In genomic region chr18:70781860-70782453, GRCh38 we compare ENCODE assay signal across 9 cellular contexts.
DNase-seq lines count a peak whose midpoint lies in the region; ATAC-seq and TF ChIP-seq lines count a peak whose summit lies in the region.
"Had no signal": no experiment of that assay in that cellular context is flagged by ENCODE, and none has a peak within 500 bp of the region (broad histone marks: within the 10 kb centered on the region; RNA-seq: fewer than 3 reads in every experiment).

No MANE protein-coding gene starts in this region.

- no peaks in the 10 kb centered on the region for H3K36me3 Mint-ChIP-seq in activated CD4-positive, alpha-beta memory T cell treated with anti-CD3 and anti-CD28 coated beads, Interleukin-2, amount 10 ng/mL, durations not matched to agents 7 days and 5 days (ENCODE audit: low read depth)
- no peaks in the 10 kb centered on the region for H3K36me3 Mint-ChIP-seq in endothelial cell (ENCODE audit: low read depth, unreplicated experiment)

- H3K4me1 Mint-ChIP-seq in activated CD4-positive, alpha-beta memory T cell treated with anti-CD3 and anti-CD28 coated beads, Interleukin-2, amount 10 ng/mL, durations not matched to agents 7 days and 5 days, result no peaks in the 10 kb centered on the region
- H3K4me1 Mint-ChIP-seq in endothelial cell (ENCODE audit: unreplicated experiment), result no peaks in the 10 kb centered on the region

- H2BK120ac ChIP-seq in neuronal stem cell (ENCODE audit: low read depth, low read length), result no peak overlapping the region

- no peaks in the 10 kb centered on the region for H3K36me3 ChIP-seq in neuronal stem cell (replicated peaks in 1 of 2; ENCODE audit: control insufficient read depth in 2 of 2, insufficient read depth in 2 of 2, low read length in 2 of 2)
- no peaks in the 10 kb centered on the region for H3K36me3 ChIP-seq in vagina

- H3K4me3 ChIP-seq in neuronal stem cell (ENCODE audit: low read length in 2 of 2), result no peak overlapping the region
- no peak overlapping the region for H3K4me3 ChIP-seq in vagina

- no peak overlapping the region for H2BK12ac ChIP-seq in neuronal stem cell (ENCODE audit: low read length)

- intact Hi-C loops in vagina (cut with DNase I), result no loop called here

- no peak overlapping the region for H3K4me2 ChIP-seq in neuronal stem cell (ENCODE audit: insufficient read depth, low read length, poor library complexity, severe bottlenecking)

- H3K27me3 Mint-ChIP-seq in activated CD4-positive, alpha-beta memory T cell treated with anti-CD3 and anti-CD28 coated beads, Interleukin-2, amount 10 ng/mL, durations not matched to agents 7 days and 5 days, result no peaks in the 10 kb centered on the region
- H3K27me3 Mint-ChIP-seq in endothelial cell (ENCODE audit: unreplicated experiment), result peaks cover 2% of the 10 kb centered on the region

- H3K4me1 ChIP-seq in neuronal stem cell (ENCODE audit: control insufficient read depth in 2 of 2, insufficient read depth in 1 of 2, low read depth in 1 of 2, low read length in 2 of 2) (peaks cover 0 to 4% of the 10 kb centered on the region in 2 donors), vagina (no peaks in the 10 kb centered on the region)

- peak; percentile 81 for DNase-seq in COR-L47 (lab: John Stamatoyannopoulos, UW)
- DNase-seq in NCI-H82 (lab: John Stamatoyannopoulos, UW), result peak; percentile 73
- DNase-seq in activated CD4-positive, alpha-beta memory T cell treated with anti-CD3 and anti-CD28 coated beads, Interleukin-2, amount 10 ng/mL, durations not matched to agents 7 days and 5 days, result peak; percentile 38
- peak; percentile 12 for DNase-seq in endothelial cell (ENCODE audit: low spot score)
- DNase-seq in neuronal stem cell (ENCODE audit: low spot score), result peak; percentile 75
- no peak for DNase-seq in vagina (ENCODE audit: extremely low spot score in 2 of 2)

- no peak overlapping the region for H3K27ac Mint-ChIP-seq in activated CD4-positive, alpha-beta memory T cell treated with anti-CD3 and anti-CD28 coated beads, Interleukin-2, amount 10 ng/mL, durations not matched to agents 7 days and 5 days
- no peak overlapping the region for H3K27ac Mint-ChIP-seq in endothelial cell (ENCODE audit: unreplicated experiment)
- H3K27ac Mint-ChIP-seq: T-helper 1 cell treated with Interleukin-12 subunit alpha and Interleukin-12 subunit beta and Interleukin-4 antibody, amounts not matched to agents 30 μg/mL and 1 μg/mL, for 36 hours had no signal

- ATAC-seq in GM19452 (IDR thresholded peaks at IDR 0.05; ENCODE audit: unreplicated experiment) (peak; percentile 93), HG03457 (IDR thresholded peaks at IDR 0.05; ENCODE audit: unreplicated experiment) (peak; percentile 90)

- H3K23ac ChIP-seq in neuronal stem cell (ENCODE audit: low read depth, low read length, poor library complexity), result no peak overlapping the region

- H2AFZ ChIP-seq in neuronal stem cell (ENCODE audit: low read length), result no peak overlapping the region

- POLR2A ChIA-PET in activated CD4-positive, alpha-beta memory T cell treated with anti-CD3 and anti-CD28 coated beads, Interleukin-2, amount 10 ng/mL, durations not matched to agents 7 days and 5 days (lab: Charles Lee), result no interaction called here

- no peak overlapping the region for H3K4ac ChIP-seq in neuronal stem cell (ENCODE audit: low read length)

- no peaks in the 10 kb centered on the region for H3K9me3 ChIP-seq in neuronal stem cell (replicated peaks in 1 of 2; ENCODE audit: control insufficient read depth in 2 of 2, insufficient read depth in 1 of 2, low read depth in 1 of 2, low read length in 2 of 2)
- H3K9me3 ChIP-seq in vagina, result no peaks in the 10 kb centered on the region

- no peak overlapping the region for H4K91ac ChIP-seq in neuronal stem cell (ENCODE audit: low read depth, low read length, poor library complexity)

- no peak overlapping the region for H2AK5ac ChIP-seq in neuronal stem cell (ENCODE audit: low read depth, low read length)

- H4K8ac ChIP-seq in neuronal stem cell (ENCODE audit: low read depth, low read length), result no peak overlapping the region

- no peak overlapping the region for H3K18ac ChIP-seq in neuronal stem cell (ENCODE audit: low read length)

- H2BK5ac ChIP-seq in neuronal stem cell (ENCODE audit: low read length), result no peak overlapping the region

- WGBS in neuronal stem cell (ENCODE audit: extremely low coverage in 2 of 2, insufficient read length in 2 of 2, insufficient replicate concordance in 1 of 2), 2 donors, result no CpG with 5 or more reads among the region's 8 CpGs

- CTCF ChIA-PET in activated CD4-positive, alpha-beta memory T cell treated with anti-CD3 and anti-CD28 coated beads, Interleukin-2, amount 10 ng/mL, durations not matched to agents 7 days and 5 days (lab: Charles Lee), result interaction anchor here (1.2 to 1.4 kb wide), 3 partner anchors 8 to 61 kb away, joined by 3 to 4 read pairs (median 4); no protein-coding TSS in a partner anchor

- H3K27me3 ChIP-seq in neuronal stem cell (ENCODE audit: control insufficient read depth in 3 of 3, insufficient read depth in 3 of 3, low read depth in 1 of 3, low read length in 3 of 3) (no peaks in the 10 kb centered on the region), vagina (no peaks in the 10 kb centered on the region)

- H3K4me3 Mint-ChIP-seq in activated CD4-positive, alpha-beta memory T cell treated with anti-CD3 and anti-CD28 coated beads, Interleukin-2, amount 10 ng/mL, durations not matched to agents 7 days and 5 days, result no peak overlapping the region
- H3K4me3 Mint-ChIP-seq in endothelial cell (ENCODE audit: unreplicated experiment), result no peak overlapping the region
- H3K4me3 Mint-ChIP-seq: T-helper 1 cell treated with Interleukin-12 subunit alpha and Interleukin-12 subunit beta and Interleukin-4 antibody, amounts not matched to agents 30 μg/mL and 1 μg/mL, for 36 hours had no signal

- TF ChIP-seq CTCF in endothelial cell (IDR thresholded peaks at IDR 0.05; ENCODE audit: unreplicated experiment), result no peak
- no peak for TF ChIP-seq CTCF in vagina (IDR thresholded peaks at IDR 0.05)

- H3K9me3 Mint-ChIP-seq in activated CD4-positive, alpha-beta memory T cell treated with anti-CD3 and anti-CD28 coated beads, Interleukin-2, amount 10 ng/mL, durations not matched to agents 7 days and 5 days, result no peaks in the 10 kb centered on the region
- peaks cover 24% of the 10 kb centered on the region for H3K9me3 Mint-ChIP-seq in endothelial cell (ENCODE audit: unreplicated experiment)
- H3K9me3 Mint-ChIP-seq: T-helper 1 cell treated with Interleukin-12 subunit alpha and Interleukin-12 subunit beta and Interleukin-4 antibody, amounts not matched to agents 30 μg/mL and 1 μg/mL, for 36 hours had no signal

- no peak overlapping the region for H3K9ac ChIP-seq in neuronal stem cell (ENCODE audit: low read depth, low read length, poor library complexity)

- no peak overlapping the region for H2BK15ac ChIP-seq in neuronal stem cell (ENCODE audit: low read length)

- H3K27ac ChIP-seq in neuronal stem cell (replicated peaks; ENCODE audit: low read length) (no peak overlapping the region), vagina (no peak overlapping the region)

- H3K14ac ChIP-seq in neuronal stem cell (ENCODE audit: low read length), result no peak overlapping the region

- no peaks in the 10 kb centered on the region for H3K79me1 ChIP-seq in neuronal stem cell (ENCODE audit: low read depth, low read length)

- TF ChIP-seq POLR2A in vagina (IDR thresholded peaks at IDR 0.05), result no peak

Comparison
In these comparisons a context has a peak if more than half of its experiments do, and no peak if none do; other contexts are left out.
1. DNase-seq: peak in COR-L47 (single experiment), NCI-H82 (single experiment), activated CD4-positive, alpha-beta memory T cell treated with anti-CD3 and anti-CD28 coated beads, Interleukin-2, amount 10 ng/mL, durations not matched to agents 7 days and 5 days (single experiment), endothelial cell (single experiment) and neuronal stem cell (single experiment); none in vagina (0 of 2).